In genomic region chr3:58013973-58014649, GRCh38 we compare ENCODE assay signal across 10 cellular contexts. TPM values are rescaled to one million over a fixed set of nuclear protein-coding genes. Genes with fewer than 3 reads are reported as not detected.
A peak's percentile ranks its signal among the peaks of the same experiment; 100 is the strongest.
DNase-seq lines count a peak whose midpoint lies in the region; ATAC-seq, FAIRE-seq and TF ChIP-seq lines count a peak whose summit lies in the region.
"Had no signal": no experiment of that assay in that cellular context is flagged by ENCODE, and none has a peak within 500 bp of the region (broad histone marks: within the 10 kb centered on the region; RNA-seq: fewer than 3 reads in every experiment).

No MANE protein-coding gene starts in this region.

- H3K9me3 ChIP-seq in Caco-2: no peaks in the 10 kb centered on the region
- no peaks in the 10 kb centered on the region for H3K9me3 ChIP-seq in gastroesophageal sphincter
- no peaks in the 10 kb centered on the region for H3K9me3 ChIP-seq in HAP-1

- H3K9me3 Mint-ChIP-seq in Caco-2 (ENCODE audit: unreplicated experiment): no peaks in the 10 kb centered on the region

- H3K36me3 Mint-ChIP-seq in Caco-2 (ENCODE audit: insufficient read depth, unreplicated experiment): peaks cover 78% of the 10 kb centered on the region

- H3K27me3 ChIP-seq in Caco-2 (replicated peaks; ENCODE audit: control insufficient read depth, insufficient read depth, low read length): no peaks in the 10 kb centered on the region
- no peaks in the 10 kb centered on the region for H3K27me3 ChIP-seq in gastroesophageal sphincter
- no peaks in the 10 kb centered on the region for H3K27me3 ChIP-seq in rectal smooth muscle tissue (ENCODE audit: control insufficient read depth, insufficient read depth, low read length)
- no peaks in the 10 kb centered on the region for H3K27me3 ChIP-seq in HAP-1 (ENCODE audit: low read depth)

- intact Hi-C loops in Caco-2 (cut with micrococcal nuclease; ENCODE audit: unreplicated experiment): no loop called here

- H3K27me3 Mint-ChIP-seq in Caco-2 (ENCODE audit: insufficient read depth, unreplicated experiment): no peaks in the 10 kb centered on the region

- POLR2A ChIA-PET in Caco-2 (lab: Charles Lee): no interaction called here

- FAIRE-seq in HTR-8/SVneo (lab: Jason Lieb, UNC): no peak
- no peak for FAIRE-seq in GM12892 (lab: Jason Lieb, UNC)
- FAIRE-seq: H1 had no signal

- H3K36me3 ChIP-seq in Caco-2 (ENCODE audit: control insufficient read depth, insufficient read depth, low read length): peaks cover 2% of the 10 kb centered on the region; the same call in 1 of the 2 replicates
- no peaks in the 10 kb centered on the region for H3K36me3 ChIP-seq in gastroesophageal sphincter
- no peaks in the 10 kb centered on the region for H3K36me3 ChIP-seq in rectal smooth muscle tissue (ENCODE audit: control insufficient read depth, insufficient read depth, low read length)
- H3K36me3 ChIP-seq in HAP-1 (replicated peaks): no peaks in the 10 kb centered on the region

- peak overlapping the region; percentile 4 to 87 (median 86) for H3K27ac ChIP-seq in gastroesophageal sphincter
- peak overlapping the region; percentile 77 for H3K27ac ChIP-seq in rectal smooth muscle tissue (ENCODE audit: low read depth, low read length)

- BruUV-seq in Caco-2 (replicated peaks; lab: Mats Ljungman, UMichigan): no TSS peak

- H3K4me3 ChIP-seq in Caco-2 (ENCODE audit: low read depth, low read length): no peak overlapping the region
- H3K4me3 ChIP-seq in gastroesophageal sphincter: peak overlapping the region in 1 of 2 donors; percentile 12
- peak overlapping the region; percentile 35 for H3K4me3 ChIP-seq in rectal smooth muscle tissue (ENCODE audit: low read length)
- H3K4me3 ChIP-seq in HAP-1: no peak overlapping the region

- peaks cover 77% of the 10 kb centered on the region for H3K4me1 ChIP-seq in Caco-2
- peaks cover 7 to 98% (median 44%) of the 10 kb centered on the region in 3 donors for H3K4me1 ChIP-seq in gastroesophageal sphincter
- peaks cover 40% of the 10 kb centered on the region for H3K4me1 ChIP-seq in rectal smooth muscle tissue (ENCODE audit: control insufficient read depth, insufficient read depth, low read length)
- H3K4me1 ChIP-seq in HAP-1: peaks cover 17% of the 10 kb centered on the region

- TF ChIP-seq POLR2A in gastroesophageal sphincter (IDR thresholded peaks at IDR 0.05) (no peak), GM12892 (IDR thresholded peaks at IDR 0.05; ENCODE audit: low read depth, low read length) (no peak)

- peak overlapping the region; percentile 35 for H3K27ac Mint-ChIP-seq in Caco-2 (ENCODE audit: unreplicated experiment)

- CTCF ChIA-PET in Caco-2 (lab: Charles Lee): no interaction called here

- in situ Hi-C loops in HAP-1 (cut with MboI; ENCODE audit: low sequenced_read_pairs): no loop called here

- peaks cover 30% of the 10 kb centered on the region for H3K4me1 Mint-ChIP-seq in Caco-2 (ENCODE audit: low read depth, unreplicated experiment)

- TF ChIP-seq CTCF in Caco-2 (IDR thresholded peaks at IDR 0.05; ENCODE audit: insufficient read depth in 1 of 2, low read depth in 1 of 2, low read length in 1 of 2, severe bottlenecking in 1 of 2, unreplicated experiment in 1 of 2) (no peak), gastroesophageal sphincter (IDR thresholded peaks at IDR 0.05) (no peak)

- whole genome bisulfite sequencing in gastroesophageal sphincter (ENCODE audit: low coverage in 1 of 2), 2 donors: 36 to 40% methylated on average over 1 to 4 of the region's 10 CpGs

- no peak for DNase-seq in Caco-2
- DNase-seq in NCI-H345 treated with DMSO at 0.1 percent for 48 hours (lab: John Stamatoyannopoulos, UW; ENCODE audit: unreplicated experiment): no peak
- no peak for DNase-seq in HTR-8/SVneo (ENCODE audit: insufficient read length, low spot score)
- no peak for DNase-seq in GM12892 (ENCODE audit: insufficient read length)
- DNase-seq in HAP-1 (ENCODE audit: low spot score in 2 of 2): no peak
- DNase-seq: T-helper 1 cell had no signal

- TF ChIP-seq EP300 in gastroesophageal sphincter (IDR thresholded peaks at IDR 0.05): no peak

- no peak overlapping the region for H3K4me3 Mint-ChIP-seq in Caco-2 (ENCODE audit: unreplicated experiment)

- ATAC-seq in SK-N-SH treated with all-trans-retinoic acid at 6 μM for 48 hours (peak; percentile 95), gastroesophageal sphincter (peak; percentile 83)

- H3K9ac ChIP-seq in rectal smooth muscle tissue (ENCODE audit: low read length): no peak overlapping the region

TF ChIP-seq in SK-N-SH treated with all-trans-retinoic acid at 6 μM for 48 hours, 23 proteins besides CTCF, POLR2A, EP300 and RAD21:
- no peak for TF ChIP-seq SNAI2 (CRISPR knock-in tag; IDR thresholded peaks at IDR 0.05)
- TF ChIP-seq ZNF70 (CRISPR knock-in tag; IDR thresholded peaks at IDR 0.05): peak; percentile 61; the same call in 1 of the 2 replicates
- no peak for TF ChIP-seq ZNF565 (CRISPR knock-in tag; conservative IDR thresholded peaks at IDR 0.05; ENCODE audit: low read depth)
- peak; percentile 94 for TF ChIP-seq TCF4 (CRISPR knock-in tag; IDR thresholded peaks at IDR 0.05; ENCODE audit: borderline replicate concordance)

RNA-seq across cellular contexts. Expression of gene FLNB, which starts 5.9 kb away (rescaled TPM):
- total RNA-seq in Caco-2 (2022) (315 and 331 TPM in 2 replicates), gastroesophageal sphincter (100 to 1,000 TPM in 1 of 4 donors, 10 to 100 TPM in 3; 60.2 to 138 (median 96.2) TPM)
- polyA plus RNA-seq in GM12892 (2012; ENCODE audit: missing spikeins): 20.4 TPM
